Comparison of ENCODE assay signal across 8 cellular contexts in genomic region chr12:26114720-26115406, GRCh38. TPM values are rescaled to one million over a fixed set of nuclear protein-coding genes. Genes with fewer than 3 reads are reported as not detected.
A peak's percentile ranks its signal among the peaks of the same experiment; 100 is the strongest.
DNase-seq lines count a peak whose midpoint lies in the region; ATAC-seq and TF ChIP-seq lines count a peak whose summit lies in the region.

No MANE protein-coding gene starts in this region.

- DNase-seq in CD8-positive, alpha-beta T cell = no peak
- DNase-seq in Panc1 (ENCODE audit: low read depth, low spot score) = no peak
- no peak for DNase-seq in epithelial cell of proximal tubule (ENCODE audit: low read depth)
- DNase-seq in osteoblast (ENCODE audit: insufficient read length, low spot score, missing footprints) = no peak
- DNase-seq in NCI-H1417 treated with DMSO at 0.1 percent for 48 hours (lab: John Stamatoyannopoulos, UW) = no peak
- no peak for DNase-seq in MV-4-11 (lab: John Stamatoyannopoulos, UW)
- DNase-seq in stimulated activated CD4-positive, alpha-beta T cell treated with anti-CD3 and anti-CD28 coated beads, Interleukin-1b, Interleukin-23, amount 100 ng/mL, for 48 hours = no peak
- DNase-seq in activated gamma-delta T cell (lab: John Stamatoyannopoulos, UW) = no peak

- H3K4me1 Mint-ChIP-seq in CD8-positive, alpha-beta T cell (ENCODE audit: low read depth) = peaks cover 6% of the 10 kb centered on the region

- peak overlapping the region; percentile 79 for H2AFZ ChIP-seq in osteoblast (ENCODE audit: low read length)

- CTCF ChIA-PET in CD8-positive, alpha-beta T cell (lab: Charles Lee) = interaction anchor here (0.6 to 1.2 kb wide), 2 partner anchors 18 to 770 kb away, joined by 3 read pairs; no protein-coding TSS in a partner anchor
- CTCF ChIA-PET in Panc1 (lab: Charles Lee) = interaction anchor here (0.6 to 1.2 kb wide), 4 partner anchors 8 to 17 kb away, joined by 4 to 6 read pairs (median 4); no protein-coding TSS in a partner anchor

- POLR2A ChIA-PET in CD8-positive, alpha-beta T cell (lab: Charles Lee) = no interaction called here
- POLR2A ChIA-PET in Panc1 (lab: Charles Lee) = interaction anchor here (0.5 to 0.8 kb wide), 7 partner anchors 8 to 408 kb away, joined by 3 to 6 read pairs (median 4); no protein-coding TSS in a partner anchor

- no peaks in the 10 kb centered on the region for H3K9me3 Mint-ChIP-seq in CD8-positive, alpha-beta T cell

- no peaks in the 10 kb centered on the region for H4K20me1 ChIP-seq in osteoblast (ENCODE audit: insufficient read depth, low read length)

- H3K79me2 ChIP-seq in osteoblast (ENCODE audit: insufficient read depth, low read length) = no peaks in the 10 kb centered on the region

- intact Hi-C loops in CD8-positive, alpha-beta T cell (cut with DNase I, micrococcal nuclease) = loop anchor here in 1 of 2 experiments (1.0 to 10.0 kb wide), 3 partner anchors 7 to 1590 kb away; partner anchors contain the start of gene STK38L
- intact Hi-C loops in Panc1 (cut with micrococcal nuclease; ENCODE audit: unreplicated experiment) = loop anchor here (10.0 kb wide), 1 partner anchor 320 kb away; no protein-coding TSS in a partner anchor

- H3K27ac Mint-ChIP-seq in CD8-positive, alpha-beta T cell = peak overlapping the region; percentile 50

- TF ChIP-seq CTCF in CD8-positive, alpha-beta T cell (IDR thresholded peaks at IDR 0.05) = no peak
- TF ChIP-seq CTCF in Panc1 (IDR thresholded peaks at IDR 0.05) (no peak), epithelial cell of proximal tubule (conservative IDR thresholded peaks at IDR 0.05; ENCODE audit: low read depth, low read length) (no peak), osteoblast (IDR thresholded peaks at IDR 0.05; ENCODE audit: extremely low read depth, low read depth, low read length) (no peak)

- H3K9me3 ChIP-seq in CD8-positive, alpha-beta T cell (ENCODE audit: low read length) = no peaks in the 10 kb centered on the region
- no peaks in the 10 kb centered on the region for H3K9me3 ChIP-seq in Panc1 (ENCODE audit: control insufficient read depth, insufficient read depth, low read depth, low read length)
- H3K9me3 ChIP-seq in osteoblast (ENCODE audit: low read depth, low read length) = no peaks in the 10 kb centered on the region

- BruUV-seq in Panc1 (replicated peaks; lab: Mats Ljungman, UMichigan) = no TSS peak

- peak overlapping the region; percentile 76 for H3K4me3 Mint-ChIP-seq in CD8-positive, alpha-beta T cell

- H3K4me1 ChIP-seq in CD8-positive, alpha-beta T cell (ENCODE audit: insufficient read depth, low read length) = peaks cover 10% of the 10 kb centered on the region
- H3K4me1 ChIP-seq in Panc1 (ENCODE audit: control insufficient read depth, insufficient read depth, low read length) (peaks cover 94% of the 10 kb centered on the region), osteoblast (ENCODE audit: insufficient read depth, low read length) (peaks cover 12% of the 10 kb centered on the region)

- H3K27me3 Mint-ChIP-seq in CD8-positive, alpha-beta T cell (ENCODE audit: low read depth) = peaks cover 53% of the 10 kb centered on the region

- peak overlapping the region; percentile 61 for H3K4me3 ChIP-seq in CD8-positive, alpha-beta T cell (ENCODE audit: low read depth, low read length)
- H3K4me3 ChIP-seq in Panc1 (ENCODE audit: low read depth in 2 of 2, low read length in 2 of 2) (peak overlapping the region; percentile 56 to 68), epithelial cell of proximal tubule (ENCODE audit: low read depth, low read length) (peak overlapping the region; percentile 60), osteoblast (ENCODE audit: insufficient read depth, low read length) (peak overlapping the region; percentile 77)

- H3K27ac ChIP-seq in CD8-positive, alpha-beta T cell (ENCODE audit: low read depth, low read length) = no peak overlapping the region
- H3K27ac ChIP-seq in Panc1 (ENCODE audit: low read length) (peak overlapping the region; percentile 100), osteoblast (ENCODE audit: low read depth, low read length) (peak overlapping the region; percentile 74)

- in situ Hi-C loops in Panc1 (cut with HindIII; ENCODE audit: low pct_unique_long_range_greater_than_20kb, low sequenced_read_pairs) = no loop called here

- no peak for ATAC-seq in CD8-positive, alpha-beta T cell
- ATAC-seq in Panc1 = no peak

- H3K27me3 ChIP-seq in CD8-positive, alpha-beta T cell (ENCODE audit: insufficient read depth, low read length) = no peaks in the 10 kb centered on the region
- H3K27me3 ChIP-seq in Panc1 (ENCODE audit: control insufficient read depth, insufficient read depth, low read length) (no peaks in the 10 kb centered on the region), osteoblast (ENCODE audit: insufficient read depth, low read length) (no peaks in the 10 kb centered on the region)

- H3K36me3 ChIP-seq in CD8-positive, alpha-beta T cell (ENCODE audit: insufficient read depth, low read length) = no peaks in the 10 kb centered on the region
- H3K36me3 ChIP-seq in Panc1 (ENCODE audit: control insufficient read depth, insufficient read depth, low read length) (no peaks in the 10 kb centered on the region), osteoblast (ENCODE audit: insufficient read depth, low read length) (no peaks in the 10 kb centered on the region)

- H3K36me3 Mint-ChIP-seq in CD8-positive, alpha-beta T cell = no peaks in the 10 kb centered on the region

- H3K4me2 ChIP-seq in osteoblast (ENCODE audit: insufficient read depth, low read length) = peak overlapping the region; percentile 93

RNA-seq across cellular contexts. Expression of gene BHLHE41, which starts 10.0 kb away (rescaled TPM):
- total RNA-seq in CD8-positive, alpha-beta T cell = not detected
- 147 TPM for total RNA-seq in Panc1 (2021; ENCODE audit: unreplicated experiment)
- 88.0 TPM for polyA plus RNA-seq in Panc1 (2012; ENCODE audit: insufficient read length)
- total RNA-seq in epithelial cell of proximal tubule = 1.3 and 5.2 TPM in 2 replicates
- 4.3 and 4.7 TPM in 2 replicates for total RNA-seq in osteoblast

Comparison
In these comparisons a context has a peak if more than half of its experiments do, and no peak if none do; other contexts are left out.
1. RNA of gene BHLHE41, which starts 10.0 kb away (total RNA-seq): 147 TPM in Panc1 (single experiment); 1.3 to 5.2 TPM in epithelial cell of proximal tubule, 4.3 to 4.7 TPM in osteoblast and not detected in CD8-positive, alpha-beta T cell; every median in the first group is over 10 times any median in the second.
2. Peak in every context shown above with its lines, with median percentiles within 50 percentile points of each other: H3K4me3 ChIP-seq.